Comparison of ENCODE assay signal across 1 cellular context in the genomic region with DNA sequence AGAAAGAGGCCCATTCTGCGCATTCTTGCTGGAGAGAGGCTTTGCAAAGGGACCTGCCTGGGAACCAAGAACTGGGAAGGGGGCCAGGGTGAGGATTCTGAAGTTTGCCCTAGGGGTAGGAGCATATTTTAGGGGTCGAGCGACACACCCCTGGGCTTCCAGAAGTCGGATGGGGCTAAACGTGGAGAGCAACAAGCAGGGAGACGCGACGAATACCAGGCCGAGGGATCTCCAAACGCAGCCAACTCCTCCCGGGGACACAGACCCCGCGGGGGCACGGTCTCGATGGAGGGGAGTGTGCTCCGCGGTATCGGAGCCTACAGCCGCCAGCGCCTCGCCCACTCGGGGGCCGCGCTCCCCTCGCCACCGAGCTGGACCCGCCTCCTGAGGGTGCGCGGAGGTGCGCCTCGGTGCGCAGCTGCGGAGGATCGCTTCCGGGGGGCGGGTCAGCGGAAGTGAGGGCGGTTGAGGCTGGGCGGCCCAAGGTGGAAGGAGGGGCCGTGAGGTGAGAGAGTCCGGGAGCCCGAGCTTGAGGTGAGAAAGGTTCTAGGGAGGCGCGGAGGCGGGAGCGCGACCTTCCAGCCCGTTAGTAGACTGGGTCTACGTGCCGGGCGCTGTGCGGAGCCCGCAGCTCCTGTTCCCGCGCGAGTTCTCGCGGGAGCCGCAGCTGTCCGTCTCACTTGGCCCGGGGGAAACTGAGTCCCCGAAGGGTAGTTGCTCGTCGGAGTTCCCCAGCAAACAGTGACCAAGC.
A peak's percentile ranks its signal among the peaks of the same experiment; 100 is the strongest.
TF ChIP-seq lines count a peak whose summit lies in the region.

A gene (plus strand): TSS at position 459 of the 751 bp plus-strand sequence. CDS start 3,151 bp downstream, outside the sequence.

TF ChIP-seq in K562, 482 proteins besides CTCF, POLR2A, EP300 and RAD21 (continued from another document and continues in another):
- TF ChIP-seq, protein P1, sequence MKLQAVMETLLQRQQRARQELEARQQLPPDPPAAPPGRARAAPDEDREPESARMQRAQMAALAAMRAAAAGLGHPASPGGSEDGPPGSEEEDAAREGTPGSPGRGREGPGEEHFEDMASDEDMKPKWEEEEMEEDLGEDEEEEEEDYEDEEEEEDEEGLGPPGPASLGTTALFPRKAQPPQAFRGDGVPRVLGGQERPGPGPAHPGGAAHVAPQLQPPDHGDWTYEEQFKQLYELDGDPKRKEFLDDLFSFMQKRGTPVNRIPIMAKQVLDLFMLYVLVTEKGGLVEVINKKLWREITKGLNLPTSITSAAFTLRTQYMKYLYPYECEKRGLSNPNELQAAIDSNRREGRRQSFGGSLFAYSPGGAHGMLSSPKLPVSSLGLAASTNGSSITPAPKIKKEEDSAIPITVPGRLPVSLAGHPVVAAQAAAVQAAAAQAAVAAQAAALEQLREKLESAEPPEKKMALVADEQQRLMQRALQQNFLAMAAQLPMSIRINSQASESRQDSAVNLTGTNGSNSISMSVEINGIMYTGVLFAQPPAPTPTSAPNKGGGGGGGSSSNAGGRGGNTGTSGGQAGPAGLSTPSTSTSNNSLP (IDR thresholded peaks at IDR 0.05; ENCODE audit: borderline replicate concordance, low read depth, low read length): no peak
- TF ChIP-seq, protein P2, sequence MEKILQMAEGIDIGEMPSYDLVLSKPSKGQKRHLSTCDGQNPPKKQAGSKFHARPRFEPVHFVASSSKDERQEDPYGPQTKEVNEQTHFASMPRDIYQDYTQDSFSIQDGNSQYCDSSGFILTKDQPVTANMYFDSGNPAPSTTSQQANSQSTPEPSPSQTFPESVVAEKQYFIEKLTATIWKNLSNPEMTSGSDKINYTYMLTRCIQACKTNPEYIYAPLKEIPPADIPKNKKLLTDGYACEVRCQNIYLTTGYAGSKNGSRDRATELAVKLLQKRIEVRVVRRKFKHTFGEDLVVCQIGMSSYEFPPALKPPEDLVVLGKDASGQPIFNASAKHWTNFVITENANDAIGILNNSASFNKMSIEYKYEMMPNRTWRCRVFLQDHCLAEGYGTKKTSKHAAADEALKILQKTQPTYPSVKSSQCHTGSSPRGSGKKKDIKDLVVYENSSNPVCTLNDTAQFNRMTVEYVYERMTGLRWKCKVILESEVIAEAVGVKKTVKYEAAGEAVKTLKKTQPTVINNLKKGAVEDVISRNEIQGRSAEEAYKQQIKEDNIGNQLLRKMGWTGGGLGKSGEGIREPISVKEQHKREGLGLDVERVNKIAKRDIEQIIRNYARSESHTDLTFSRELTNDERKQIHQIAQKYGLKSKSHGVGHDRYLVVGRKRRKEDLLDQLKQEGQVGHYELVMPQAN (IDR thresholded peaks at IDR 0.05; ENCODE audit: borderline replicate concordance): peak; percentile 64; the same call in 1 of the 2 replicates
- TF ChIP-seq SRF (CRISPR knock-in tag; IDR thresholded peaks at IDR 0.05): peak in 1 of 2 experiments; percentile 48; a peak in 1 of 4 replicates
- TF ChIP-seq GTF2A2 (tag; IDR thresholded peaks at IDR 0.05): no peak
- no peak for TF ChIP-seq ZFP36 (IDR thresholded peaks at IDR 0.05; ENCODE audit: low read depth, low read length, partially characterized antibody)
- no peak for TF ChIP-seq XRCC3 (IDR thresholded peaks at IDR 0.05)
- TF ChIP-seq ZNF175 (CRISPR knock-in tag; IDR thresholded peaks at IDR 0.05; ENCODE audit: low read depth): no peak
- TF ChIP-seq HLTF (IDR thresholded peaks at IDR 0.05): 0 out of 2 replicates have a peak, but pooled peaks have one; percentile 13
- TF ChIP-seq TAF7 (tag; IDR thresholded peaks at IDR 0.05): no peak
- TF ChIP-seq ERF (CRISPR knock-in tag; IDR thresholded peaks at IDR 0.05): peak; percentile 37; the same call in 1 of the 2 replicates
- no peak for TF ChIP-seq ZNF696 (CRISPR knock-in tag; conservative IDR thresholded peaks at IDR 0.05)
- peak; percentile 9 for TF ChIP-seq SMC3 (conservative IDR thresholded peaks at IDR 0.05; ENCODE audit: insufficient read depth, low read depth, low read length)
- no peak for TF ChIP-seq BRD9 (IDR thresholded peaks at IDR 0.05; ENCODE audit: low read depth, partially characterized antibody)
- peak; percentile 64 for TF ChIP-seq ZBTB17 (CRISPR knock-in tag; IDR thresholded peaks at IDR 0.05)
- no peak for TF ChIP-seq ZNF830 (CRISPR knock-in tag; IDR thresholded peaks at IDR 0.05)
- peak; percentile 9; the same call in 1 of the 2 replicates for TF ChIP-seq DMBX1 (CRISPR knock-in tag; IDR thresholded peaks at IDR 0.05; ENCODE audit: borderline replicate concordance)
- TF ChIP-seq YBX1 (IDR thresholded peaks at IDR 0.05): no peak
- TF ChIP-seq ZNF444 (CRISPR knock-in tag; IDR thresholded peaks at IDR 0.05): no peak
- TF ChIP-seq ZNF785 (CRISPR knock-in tag; IDR thresholded peaks at IDR 0.05): no peak
- TF ChIP-seq, protein P3, sequence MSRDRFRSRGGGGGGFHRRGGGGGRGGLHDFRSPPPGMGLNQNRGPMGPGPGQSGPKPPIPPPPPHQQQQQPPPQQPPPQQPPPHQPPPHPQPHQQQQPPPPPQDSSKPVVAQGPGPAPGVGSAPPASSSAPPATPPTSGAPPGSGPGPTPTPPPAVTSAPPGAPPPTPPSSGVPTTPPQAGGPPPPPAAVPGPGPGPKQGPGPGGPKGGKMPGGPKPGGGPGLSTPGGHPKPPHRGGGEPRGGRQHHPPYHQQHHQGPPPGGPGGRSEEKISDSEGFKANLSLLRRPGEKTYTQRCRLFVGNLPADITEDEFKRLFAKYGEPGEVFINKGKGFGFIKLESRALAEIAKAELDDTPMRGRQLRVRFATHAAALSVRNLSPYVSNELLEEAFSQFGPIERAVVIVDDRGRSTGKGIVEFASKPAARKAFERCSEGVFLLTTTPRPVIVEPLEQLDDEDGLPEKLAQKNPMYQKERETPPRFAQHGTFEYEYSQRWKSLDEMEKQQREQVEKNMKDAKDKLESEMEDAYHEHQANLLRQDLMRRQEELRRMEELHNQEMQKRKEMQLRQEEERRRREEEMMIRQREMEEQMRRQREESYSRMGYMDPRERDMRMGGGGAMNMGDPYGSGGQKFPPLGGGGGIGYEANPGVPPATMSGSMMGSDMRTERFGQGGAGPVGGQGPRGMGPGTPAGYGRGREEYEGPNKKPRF (IDR thresholded peaks at IDR 0.05; ENCODE audit: low read depth, low read length): no peak
- TF ChIP-seq PPARD (CRISPR knock-in tag; IDR thresholded peaks at IDR 0.05): no peak
- TF ChIP-seq ZNF41 (CRISPR knock-in tag; conservative IDR thresholded peaks at IDR 0.05): no peak
- peak; percentile 66; the same call in 1 of the 2 replicates for TF ChIP-seq ZEB2 (IDR thresholded peaks at IDR 0.05)
- TF ChIP-seq CHD2 (IDR thresholded peaks at IDR 0.05; ENCODE audit: low read depth, low read length): peak; percentile 98
- TF ChIP-seq NFYB (IDR thresholded peaks at IDR 0.05; ENCODE audit: extremely low read depth, insufficient read length): no peak
- TF ChIP-seq ZNF644 (tag; IDR thresholded peaks at IDR 0.05; ENCODE audit: low read depth): no peak
- TF ChIP-seq, protein P4, sequence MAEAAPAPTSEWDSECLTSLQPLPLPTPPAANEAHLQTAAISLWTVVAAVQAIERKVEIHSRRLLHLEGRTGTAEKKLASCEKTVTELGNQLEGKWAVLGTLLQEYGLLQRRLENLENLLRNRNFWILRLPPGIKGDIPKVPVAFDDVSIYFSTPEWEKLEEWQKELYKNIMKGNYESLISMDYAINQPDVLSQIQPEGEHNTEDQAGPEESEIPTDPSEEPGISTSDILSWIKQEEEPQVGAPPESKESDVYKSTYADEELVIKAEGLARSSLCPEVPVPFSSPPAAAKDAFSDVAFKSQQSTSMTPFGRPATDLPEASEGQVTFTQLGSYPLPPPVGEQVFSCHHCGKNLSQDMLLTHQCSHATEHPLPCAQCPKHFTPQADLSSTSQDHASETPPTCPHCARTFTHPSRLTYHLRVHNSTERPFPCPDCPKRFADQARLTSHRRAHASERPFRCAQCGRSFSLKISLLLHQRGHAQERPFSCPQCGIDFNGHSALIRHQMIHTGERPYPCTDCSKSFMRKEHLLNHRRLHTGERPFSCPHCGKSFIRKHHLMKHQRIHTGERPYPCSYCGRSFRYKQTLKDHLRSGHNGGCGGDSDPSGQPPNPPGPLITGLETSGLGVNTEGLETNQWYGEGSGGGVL (CRISPR knock-in tag; IDR thresholded peaks at IDR 0.05): no peak
- no peak; the same call in 1 of the 2 replicates for TF ChIP-seq ZNF764 (CRISPR knock-in tag; IDR thresholded peaks at IDR 0.05; ENCODE audit: low read depth)
- TF ChIP-seq BRF1 (IDR thresholded peaks at IDR 0.05; ENCODE audit: borderline replicate concordance, extremely low read depth, insufficient read length): no peak
- peak; percentile 50 for TF ChIP-seq KDM5B (IDR thresholded peaks at IDR 0.05; ENCODE audit: insufficient replicate concordance, low read depth, low read length)
- TF ChIP-seq ZNF121 (CRISPR knock-in tag; conservative IDR thresholded peaks at IDR 0.05): no peak
- TF ChIP-seq, protein P5, sequence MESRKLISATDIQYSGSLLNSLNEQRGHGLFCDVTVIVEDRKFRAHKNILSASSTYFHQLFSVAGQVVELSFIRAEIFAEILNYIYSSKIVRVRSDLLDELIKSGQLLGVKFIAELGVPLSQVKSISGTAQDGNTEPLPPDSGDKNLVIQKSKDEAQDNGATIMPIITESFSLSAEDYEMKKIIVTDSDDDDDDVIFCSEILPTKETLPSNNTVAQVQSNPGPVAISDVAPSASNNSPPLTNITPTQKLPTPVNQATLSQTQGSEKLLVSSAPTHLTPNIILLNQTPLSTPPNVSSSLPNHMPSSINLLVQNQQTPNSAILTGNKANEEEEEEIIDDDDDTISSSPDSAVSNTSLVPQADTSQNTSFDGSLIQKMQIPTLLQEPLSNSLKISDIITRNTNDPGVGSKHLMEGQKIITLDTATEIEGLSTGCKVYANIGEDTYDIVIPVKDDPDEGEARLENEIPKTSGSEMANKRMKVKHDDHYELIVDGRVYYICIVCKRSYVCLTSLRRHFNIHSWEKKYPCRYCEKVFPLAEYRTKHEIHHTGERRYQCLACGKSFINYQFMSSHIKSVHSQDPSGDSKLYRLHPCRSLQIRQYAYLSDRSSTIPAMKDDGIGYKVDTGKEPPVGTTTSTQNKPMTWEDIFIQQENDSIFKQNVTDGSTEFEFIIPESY (CRISPR knock-in tag; IDR thresholded peaks at IDR 0.05): no peak
- TF ChIP-seq, protein P6, sequence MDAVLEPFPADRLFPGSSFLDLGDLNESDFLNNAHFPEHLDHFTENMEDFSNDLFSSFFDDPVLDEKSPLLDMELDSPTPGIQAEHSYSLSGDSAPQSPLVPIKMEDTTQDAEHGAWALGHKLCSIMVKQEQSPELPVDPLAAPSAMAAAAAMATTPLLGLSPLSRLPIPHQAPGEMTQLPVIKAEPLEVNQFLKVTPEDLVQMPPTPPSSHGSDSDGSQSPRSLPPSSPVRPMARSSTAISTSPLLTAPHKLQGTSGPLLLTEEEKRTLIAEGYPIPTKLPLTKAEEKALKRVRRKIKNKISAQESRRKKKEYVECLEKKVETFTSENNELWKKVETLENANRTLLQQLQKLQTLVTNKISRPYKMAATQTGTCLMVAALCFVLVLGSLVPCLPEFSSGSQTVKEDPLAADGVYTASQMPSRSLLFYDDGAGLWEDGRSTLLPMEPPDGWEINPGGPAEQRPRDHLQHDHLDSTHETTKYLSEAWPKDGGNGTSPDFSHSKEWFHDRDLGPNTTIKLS (IDR thresholded peaks at IDR 0.05; ENCODE audit: borderline replicate concordance, low read depth): peak; percentile 85
- TF ChIP-seq ZNF224 (CRISPR knock-in tag; IDR thresholded peaks at IDR 0.05): no peak
- TF ChIP-seq, protein P7, sequence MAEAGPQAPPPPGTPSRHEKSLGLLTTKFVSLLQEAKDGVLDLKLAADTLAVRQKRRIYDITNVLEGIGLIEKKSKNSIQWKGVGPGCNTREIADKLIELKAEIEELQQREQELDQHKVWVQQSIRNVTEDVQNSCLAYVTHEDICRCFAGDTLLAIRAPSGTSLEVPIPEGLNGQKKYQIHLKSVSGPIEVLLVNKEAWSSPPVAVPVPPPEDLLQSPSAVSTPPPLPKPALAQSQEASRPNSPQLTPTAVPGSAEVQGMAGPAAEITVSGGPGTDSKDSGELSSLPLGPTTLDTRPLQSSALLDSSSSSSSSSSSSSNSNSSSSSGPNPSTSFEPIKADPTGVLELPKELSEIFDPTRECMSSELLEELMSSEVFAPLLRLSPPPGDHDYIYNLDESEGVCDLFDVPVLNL (CRISPR knock-in tag; IDR thresholded peaks at IDR 0.05; ENCODE audit: low read depth): peak; percentile 6; the same call in 1 of the 2 replicates
- no peak for TF ChIP-seq PURB (CRISPR knock-in tag; IDR thresholded peaks at IDR 0.05; ENCODE audit: low read depth)
- 0 out of 2 replicates have a peak, but pooled peaks have one; percentile 18 for TF ChIP-seq JUN (IDR thresholded peaks at IDR 0.05; ENCODE audit: borderline replicate concordance, low read depth, low read length)
- peak; percentile 94; the same call in 1 of the 2 replicates for TF ChIP-seq JUN (CRISPR knock-in tag; IDR thresholded peaks at IDR 0.05; ENCODE audit: borderline replicate concordance)
- no peak for TF ChIP-seq BRCA1 (IDR thresholded peaks at IDR 0.05)
- TF ChIP-seq BRCA1 (CRISPR knock-in tag; IDR thresholded peaks at IDR 0.05): no peak
- TF ChIP-seq ZNF561 (CRISPR knock-in tag; conservative IDR thresholded peaks at IDR 0.05): no peak
- TF ChIP-seq SMAD3 (CRISPR knock-in tag; conservative IDR thresholded peaks at IDR 0.05): no peak
- no peak for TF ChIP-seq HNRNPL (IDR thresholded peaks at IDR 0.05; ENCODE audit: low read depth, low read length)
- no peak for TF ChIP-seq FOXA1 (IDR thresholded peaks at IDR 0.05; ENCODE audit: borderline replicate concordance)
- no peak for TF ChIP-seq SMAD2 (IDR thresholded peaks at IDR 0.05; ENCODE audit: low read depth, low read length)
- TF ChIP-seq, protein P8, sequence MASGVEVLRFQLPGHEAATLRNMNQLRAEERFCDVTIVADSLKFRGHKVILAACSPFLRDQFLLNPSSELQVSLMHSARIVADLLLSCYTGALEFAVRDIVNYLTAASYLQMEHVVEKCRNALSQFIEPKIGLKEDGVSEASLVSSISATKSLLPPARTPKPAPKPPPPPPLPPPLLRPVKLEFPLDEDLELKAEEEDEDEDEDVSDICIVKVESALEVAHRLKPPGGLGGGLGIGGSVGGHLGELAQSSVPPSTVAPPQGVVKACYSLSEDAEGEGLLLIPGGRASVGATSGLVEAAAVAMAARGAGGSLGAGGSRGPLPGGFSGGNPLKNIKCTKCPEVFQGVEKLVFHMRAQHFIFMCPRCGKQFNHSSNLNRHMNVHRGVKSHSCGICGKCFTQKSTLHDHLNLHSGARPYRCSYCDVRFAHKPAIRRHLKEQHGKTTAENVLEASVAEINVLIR (CRISPR knock-in tag; IDR thresholded peaks at IDR 0.05): no peak; the same call in 1 of the 2 replicates
- TF ChIP-seq NFXL1 (CRISPR knock-in tag; IDR thresholded peaks at IDR 0.05): no peak
- no peak for TF ChIP-seq ZKSCAN1 (IDR thresholded peaks at IDR 0.05; ENCODE audit: low read depth, low read length)
- TF ChIP-seq EGR1 (conservative IDR thresholded peaks at IDR 0.05): peak; percentile 93
- no peak for TF ChIP-seq HDAC3 (IDR thresholded peaks at IDR 0.05; ENCODE audit: borderline replicate concordance, partially characterized antibody)
- TF ChIP-seq, protein P9, sequence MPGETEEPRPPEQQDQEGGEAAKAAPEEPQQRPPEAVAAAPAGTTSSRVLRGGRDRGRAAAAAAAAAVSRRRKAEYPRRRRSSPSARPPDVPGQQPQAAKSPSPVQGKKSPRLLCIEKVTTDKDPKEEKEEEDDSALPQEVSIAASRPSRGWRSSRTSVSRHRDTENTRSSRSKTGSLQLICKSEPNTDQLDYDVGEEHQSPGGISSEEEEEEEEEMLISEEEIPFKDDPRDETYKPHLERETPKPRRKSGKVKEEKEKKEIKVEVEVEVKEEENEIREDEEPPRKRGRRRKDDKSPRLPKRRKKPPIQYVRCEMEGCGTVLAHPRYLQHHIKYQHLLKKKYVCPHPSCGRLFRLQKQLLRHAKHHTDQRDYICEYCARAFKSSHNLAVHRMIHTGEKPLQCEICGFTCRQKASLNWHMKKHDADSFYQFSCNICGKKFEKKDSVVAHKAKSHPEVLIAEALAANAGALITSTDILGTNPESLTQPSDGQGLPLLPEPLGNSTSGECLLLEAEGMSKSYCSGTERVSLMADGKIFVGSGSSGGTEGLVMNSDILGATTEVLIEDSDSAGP (CRISPR knock-in tag; IDR thresholded peaks at IDR 0.05): no peak
